Comparison of ENCODE assay signal across 24 cellular contexts in the genomic region with DNA sequence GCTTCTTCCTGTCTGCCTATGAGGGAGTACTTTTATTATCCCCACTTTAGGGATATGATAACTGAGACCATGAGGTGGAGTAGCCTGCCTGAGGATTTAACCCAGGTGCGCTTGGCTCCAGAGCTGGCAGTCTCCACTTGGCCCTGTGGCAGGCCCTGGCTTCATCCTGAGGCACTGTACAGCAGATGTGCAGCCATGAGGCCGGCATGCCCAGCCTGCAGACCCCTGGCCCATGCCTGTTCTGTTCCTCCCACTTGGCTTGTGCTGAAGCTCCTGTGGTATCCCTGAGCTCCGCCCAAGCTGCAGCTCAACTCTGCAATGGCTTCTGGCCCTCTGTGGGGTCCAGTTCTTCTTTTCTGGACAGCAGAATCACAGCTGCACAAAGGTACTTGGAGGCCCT.
"Had no signal": no experiment of that assay in that cellular context is flagged by ENCODE, and none has a peak within 500 bp of the region (broad histone marks: within the 10 kb centered on the region; RNA-seq: fewer than 3 reads in every experiment).

No MANE protein-coding gene starts in this region.

- DNase-seq: natural killer cell; occipital lobe; ovary; right cardiac atrium; sigmoid colon; small intestine; stimulated activated CD4-positive, alpha-beta T cell treated with anti-CD3 and anti-CD28 coated beads, Interleukin-15, amount 100 ng/mL, for 24 hours; stimulated activated CD4-positive, alpha-beta T cell treated with anti-CD3 and anti-CD28 coated beads, Interleukin-2, amount 100 ng/mL, for 24 hours; stimulated activated CD4-positive, alpha-beta T cell treated with anti-CD3 and anti-CD28 coated beads, Interleukin-2, amount 100 ng/mL, for 48 hours; stimulated activated CD4-positive, alpha-beta T cell treated with anti-CD3 and anti-CD28 coated beads, Interleukin-4, amount 100 ng/mL, for 24 hours; stimulated activated naive B cell treated with anti-CD40 and anti-IgM and Interleukin-4, amounts not matched to agents 10 μg/mL and 1 μg/mL and 100 μg/mL, for 72 hours; stimulated activated naive CD4-positive, alpha-beta T cell treated with Interleukin-2 at 50 U/mL for 16 hours; stomach; thyroid gland; trophoblast cell; upper lobe of left lung had no signal

- ATAC-seq: natural killer cell; psoas muscle; right cardiac atrium; right lobe of liver; stimulated activated effector memory CD8-positive, alpha-beta T cell treated with anti-CD3 and anti-CD28 coated beads, Interleukin-12 subunit alpha, Interleukin-12 subunit beta, amount 100 ng/mL, for 72 hours; stimulated activated naive B cell treated with anti-CD40 and anti-IgM and Interleukin-4, amounts not matched to agents 10 μg/mL and 1 μg/mL and 100 μg/mL, for 72 hours had no signal

- H3K36me3 ChIP-seq: neural progenitor cell, ovary, right lobe of liver, sigmoid colon, stomach, thoracic aorta, thyroid gland, tibial nerve, upper lobe of left lung, vagina had no signal

- H3K4me1 ChIP-seq: neural progenitor cell, parathyroid adenoma, psoas muscle, right lobe of liver, sigmoid colon, stomach, thyroid gland, tibial nerve, upper lobe of left lung, vagina had no signal

- H3K4me3 ChIP-seq: neural progenitor cell, ovary, psoas muscle, right lobe of liver, sigmoid colon, stomach, thoracic aorta, thyroid gland, tibial nerve, upper lobe of left lung, vagina had no signal

- H3K9me3 ChIP-seq: ovary, psoas muscle, right lobe of liver, sigmoid colon, stomach, thoracic aorta, thyroid gland, tibial nerve, upper lobe of left lung, vagina had no signal

- H3K27me3 ChIP-seq: neural progenitor cell, ovary, right lobe of liver, thyroid gland, upper lobe of left lung, vagina had no signal

- H3K27ac ChIP-seq: neural progenitor cell, ovary, parathyroid adenoma, psoas muscle, right lobe of liver, sigmoid colon, stomach, thoracic aorta, thyroid gland, tibial nerve, upper lobe of left lung, vagina had no signal
